ENCODE assay signal across 1 cellular context in the genomic region with DNA sequence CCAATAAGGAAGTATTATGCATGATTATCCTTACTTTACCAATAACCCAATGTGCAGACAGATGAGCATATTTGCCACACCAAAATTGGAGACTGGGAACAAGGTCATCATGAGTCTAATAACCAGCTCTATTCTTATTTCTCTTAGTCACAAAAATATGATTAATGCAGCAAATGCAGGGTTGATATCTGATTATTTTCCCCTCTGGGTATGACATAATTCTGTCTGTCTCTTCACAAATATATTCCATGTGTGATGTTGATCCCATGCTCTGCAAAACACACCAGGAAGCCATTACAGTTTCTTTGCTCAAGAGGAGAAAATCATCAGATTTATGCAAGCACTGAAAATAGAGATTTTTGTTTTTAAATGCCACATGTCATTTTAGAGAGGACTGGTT.
TF ChIP-seq lines count a peak whose summit lies in the region.

No MANE protein-coding gene starts in this region.

TF ChIP-seq in SK-N-SH, 30 proteins besides CTCF, POLR2A, EP300 and RAD21 (continued from another document):
- TF ChIP-seq USF1 (IDR thresholded peaks at IDR 0.05; ENCODE audit: borderline replicate concordance, low read depth) (no peak), FOSL2 (IDR thresholded peaks at IDR 0.05; ENCODE audit: borderline replicate concordance, low read depth) (no peak), RCOR1 (IDR thresholded peaks at IDR 0.05; ENCODE audit: low read length) (peak; percentile 62), NFIC (IDR thresholded peaks at IDR 0.05; ENCODE audit: borderline replicate concordance) (0 out of 2 replicates have a peak, but pooled peaks have one; percentile 12), TAF1 (IDR thresholded peaks at IDR 0.05; ENCODE audit: borderline replicate concordance, low read depth, low read length) (no peak), YY1 (IDR thresholded peaks at IDR 0.05; ENCODE audit: low read depth) (0 out of 2 replicates have a peak, but pooled peaks have one; percentile 15), MEF2A (IDR thresholded peaks at IDR 0.05; ENCODE audit: borderline replicate concordance, low read depth) (no peak), JUND (IDR thresholded peaks at IDR 0.05) (no peak; the same call in 1 of the 2 replicates), RFX5 (IDR thresholded peaks at IDR 0.05; ENCODE audit: low read length) (no peak), NRF1 (IDR thresholded peaks at IDR 0.05; ENCODE audit: low read depth, low read length) (no peak), SIN3A (IDR thresholded peaks at IDR 0.05; ENCODE audit: borderline replicate concordance, low read depth, low read length) (no peak), USF2 (IDR thresholded peaks at IDR 0.05; ENCODE audit: borderline replicate concordance, low read depth, low read length) (no peak), GATA2 (CRISPR knock-in tag; IDR thresholded peaks at IDR 0.05) (peak; percentile 73), FOXJ3 (CRISPR knock-in tag; IDR thresholded peaks at IDR 0.05) (peak; percentile 91), RXRA (IDR thresholded peaks at IDR 0.05; ENCODE audit: borderline replicate concordance, low read depth) (no peak), EZH2phosphoT487 (IDR thresholded peaks at IDR 0.05; ENCODE audit: borderline replicate concordance, low read depth) (no peak), FOXM1 (IDR thresholded peaks at IDR 0.05; ENCODE audit: low read depth) (0 out of 2 replicates have a peak, but pooled peaks have one; percentile 41)
- TF ChIP-seq, protein P1, sequence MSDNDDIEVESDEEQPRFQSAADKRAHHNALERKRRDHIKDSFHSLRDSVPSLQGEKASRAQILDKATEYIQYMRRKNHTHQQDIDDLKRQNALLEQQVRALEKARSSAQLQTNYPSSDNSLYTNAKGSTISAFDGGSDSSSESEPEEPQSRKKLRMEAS (IDR thresholded peaks at IDR 0.05; ENCODE audit: low read depth): no peak
- TF ChIP-seq, protein P2, sequence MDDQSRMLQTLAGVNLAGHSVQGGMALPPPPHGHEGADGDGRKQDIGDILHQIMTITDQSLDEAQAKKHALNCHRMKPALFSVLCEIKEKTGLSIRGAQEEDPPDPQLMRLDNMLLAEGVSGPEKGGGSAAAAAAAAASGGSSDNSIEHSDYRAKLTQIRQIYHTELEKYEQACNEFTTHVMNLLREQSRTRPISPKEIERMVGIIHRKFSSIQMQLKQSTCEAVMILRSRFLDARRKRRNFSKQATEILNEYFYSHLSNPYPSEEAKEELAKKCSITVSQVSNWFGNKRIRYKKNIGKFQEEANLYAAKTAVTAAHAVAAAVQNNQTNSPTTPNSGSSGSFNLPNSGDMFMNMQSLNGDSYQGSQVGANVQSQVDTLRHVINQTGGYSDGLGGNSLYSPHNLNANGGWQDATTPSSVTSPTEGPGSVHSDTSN (IDR thresholded peaks at IDR 0.05): peak; percentile 64
